ENCODE assay signal across 17 cellular contexts in the genomic region with DNA sequence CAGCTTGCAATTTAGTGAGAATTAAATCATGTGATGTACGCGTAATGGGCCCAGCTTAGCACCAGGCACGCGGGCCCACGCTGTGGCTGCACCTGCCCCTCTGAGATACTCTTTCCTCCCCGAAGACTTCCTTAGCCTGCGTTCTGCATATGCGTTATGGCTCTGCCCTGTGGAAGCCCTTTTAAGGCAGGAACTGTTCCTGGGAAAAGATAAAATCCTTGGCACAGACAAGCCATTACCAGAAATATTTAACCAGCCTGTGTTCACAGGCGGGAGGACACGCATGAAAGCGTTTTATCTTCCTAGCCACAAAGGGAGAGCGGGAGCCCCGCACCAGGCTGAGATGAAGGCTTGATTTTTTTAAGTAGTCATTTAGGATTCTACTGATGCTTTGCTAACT.
DNase-seq lines count a peak whose midpoint lies in the region; ATAC-seq, FAIRE-seq and TF ChIP-seq lines count a peak whose summit lies in the region.
"Had no signal": no experiment of that assay in that cellular context is flagged by ENCODE, and none has a peak within 500 bp of the region (broad histone marks: within the 10 kb centered on the region; RNA-seq: fewer than 3 reads in every experiment).

No MANE protein-coding gene starts in this region.

- no peak for TF ChIP-seq CTCF in stomach (IDR thresholded peaks at IDR 0.05)

- H3K27ac ChIP-seq in stomach = no peak overlapping the region
- H3K27ac ChIP-seq: C4-2B, SJCRH30 had no signal

- peak; percentile 58 for FAIRE-seq in RCC 7860 (lab: Jason Lieb, UNC)
- FAIRE-seq: H54 had no signal

- no peak overlapping the region for H3K4me3 ChIP-seq in stomach
- H3K4me3 ChIP-seq: SJCRH30 had no signal

- no peaks in the 10 kb centered on the region for H3K27me3 ChIP-seq in stomach
- H3K27me3 ChIP-seq: SJCRH30 had no signal

- no peaks in the 10 kb centered on the region for H3K36me3 ChIP-seq in stomach
- H3K36me3 ChIP-seq: SJCRH30 had no signal

- peaks cover 0 to 7% (median 2%) of the 10 kb centered on the region in 4 donors for H3K4me1 ChIP-seq in stomach
- H3K4me1 ChIP-seq: SJCRH30 had no signal

- WGBS in stomach, 5 donors = 36 to 69% (median 49%) methylated on average over 13 of the region's 13 CpGs

- intact Hi-C loops in stomach (cut with DNase I; ENCODE audit: low total_unique reads) = no loop called here

- peak; percentile 58 for DNase-seq in NCI-H82 (lab: John Stamatoyannopoulos, UW)
- DNase-seq in NCI-H82 treated with DMSO at 0.1 percent for 48 hours (lab: John Stamatoyannopoulos, UW; ENCODE audit: unreplicated experiment) = no peak
- DNase-seq in RCC 7860 (ENCODE audit: low spot score) = peak; percentile 15
- peak; percentile 88 for DNase-seq in left kidney (ENCODE audit: low read depth, low spot score)
- peak; percentile 45 for DNase-seq in stomach
- no peak for DNase-seq in NCI-H1930 (lab: John Stamatoyannopoulos, UW)
- DNase-seq in anterior cingulate cortex (lab: John Stamatoyannopoulos, UW) = no peak
- DNase-seq: COR-L47, Karpas-422, NCI-H1417, NCI-H2081, NCI-H345, NCI-H748 treated with DMSO at 0.1 percent for 48 hours, SJCRH30 had no signal

- no peak for TF ChIP-seq POLR2A in stomach (IDR thresholded peaks at IDR 0.05)

- TF ChIP-seq EP300 in stomach (IDR thresholded peaks at IDR 0.05) = no peak

- no peak for ATAC-seq in GM21717 (IDR thresholded peaks at IDR 0.05; ENCODE audit: unreplicated experiment)

- H3K9me3 ChIP-seq in stomach = no peaks in the 10 kb centered on the region
- H3K9me3 ChIP-seq: SJCRH30 had no signal

Comparison
In these comparisons a context has a peak if more than half of its experiments do, and no peak if none do; other contexts are left out.
1. DNase-seq: peak in NCI-H82 (single experiment), RCC 7860 (single experiment), left kidney (single experiment) and stomach (single experiment); none in NCI-H82 treated with DMSO at 0.1 percent for 48 hours (single experiment), NCI-H1930 (0 of 2) and anterior cingulate cortex (0 of 58).